In genomic region chr9:92706218-92706940, GRCh38 we compare ENCODE assay signal across 8 cellular contexts. TPM values are rescaled to one million over a fixed set of nuclear protein-coding genes. Genes with fewer than 3 reads are reported as not detected.
A peak's percentile ranks its signal among the peaks of the same experiment; 100 is the strongest.
DNase-seq lines count a peak whose midpoint lies in the region; ATAC-seq and TF ChIP-seq lines count a peak whose summit lies in the region.

No MANE protein-coding gene starts in this region.

- peaks cover 0 to 1% (median 0%) of the 10 kb centered on the region in 7 donors for H3K9me3 Mint-ChIP-seq in CD4-positive, CD25-positive, alpha-beta regulatory T cell
- H3K9me3 Mint-ChIP-seq in chondrocyte (ENCODE audit: low read depth): no peaks in the 10 kb centered on the region
- no peaks in the 10 kb centered on the region for H3K9me3 Mint-ChIP-seq in naive thymus-derived CD8-positive, alpha-beta T cell

- H3K27ac ChIP-seq in CD4-positive, CD25-positive, alpha-beta regulatory T cell (ENCODE audit: insufficient read depth, low read length, poor library complexity, severe bottlenecking): no peak overlapping the region

- peak; percentile 60 to 69 for ATAC-seq in CD4-positive, CD25-positive, alpha-beta regulatory T cell (ENCODE audit: low read depth in 2 of 2)
- ATAC-seq in GM21723 (IDR thresholded peaks at IDR 0.05; ENCODE audit: unreplicated experiment): peak; percentile 54
- ATAC-seq in naive thymus-derived CD8-positive, alpha-beta T cell: peak; percentile 52 to 59
- ATAC-seq in GM21360 (IDR thresholded peaks at IDR 0.05; ENCODE audit: unreplicated experiment): no peak

- peaks cover 10% of the 10 kb centered on the region for H3K36me3 ChIP-seq in CD4-positive, CD25-positive, alpha-beta regulatory T cell (ENCODE audit: control insufficient read depth, insufficient read depth, low read length)

- H3K27me3 ChIP-seq in CD4-positive, CD25-positive, alpha-beta regulatory T cell (ENCODE audit: control insufficient read depth, insufficient read depth, low read length): no peaks in the 10 kb centered on the region

- no peak overlapping the region for H3K4me3 Mint-ChIP-seq in CD4-positive, CD25-positive, alpha-beta regulatory T cell
- H3K4me3 Mint-ChIP-seq in chondrocyte (ENCODE audit: unreplicated experiment): no peak overlapping the region
- H3K4me3 Mint-ChIP-seq in naive thymus-derived CD8-positive, alpha-beta T cell: no peak overlapping the region

- H3K4me1 ChIP-seq in CD4-positive, CD25-positive, alpha-beta regulatory T cell (ENCODE audit: control insufficient read depth, insufficient read depth, low read length, poor library complexity, severe bottlenecking): peaks cover 8% of the 10 kb centered on the region

- H3K27ac Mint-ChIP-seq in CD4-positive, CD25-positive, alpha-beta regulatory T cell: peak overlapping the region in 2 of 3 donors; percentile 59 to 64
- no peak overlapping the region for H3K27ac Mint-ChIP-seq in chondrocyte (ENCODE audit: unreplicated experiment)
- H3K27ac Mint-ChIP-seq in naive thymus-derived CD8-positive, alpha-beta T cell: peak overlapping the region in 2 of 10 donors; percentile 32 to 49

- no peaks in the 10 kb centered on the region for H3K27me3 Mint-ChIP-seq in CD4-positive, CD25-positive, alpha-beta regulatory T cell
- no peaks in the 10 kb centered on the region for H3K27me3 Mint-ChIP-seq in chondrocyte (ENCODE audit: low read depth)
- H3K27me3 Mint-ChIP-seq in naive thymus-derived CD8-positive, alpha-beta T cell: no peaks in the 10 kb centered on the region

- peaks cover 8% of the 10 kb centered on the region for H3K36me3 Mint-ChIP-seq in CD4-positive, CD25-positive, alpha-beta regulatory T cell
- H3K36me3 Mint-ChIP-seq in chondrocyte (ENCODE audit: low read depth): peaks cover 6% of the 10 kb centered on the region
- H3K36me3 Mint-ChIP-seq in naive thymus-derived CD8-positive, alpha-beta T cell: peaks cover 0 to 28% (median 12%) of the 10 kb centered on the region in 3 donors

- no peak overlapping the region for H3K4me3 ChIP-seq in CD4-positive, CD25-positive, alpha-beta regulatory T cell (ENCODE audit: low read depth, low read length)

- peaks cover 9 to 21% (median 19%) of the 10 kb centered on the region in 4 donors for H3K4me1 Mint-ChIP-seq in CD4-positive, CD25-positive, alpha-beta regulatory T cell
- H3K4me1 Mint-ChIP-seq in chondrocyte (ENCODE audit: low read depth): no peaks in the 10 kb centered on the region
- peaks cover 4 to 9% (median 6%) of the 10 kb centered on the region in 4 donors for H3K4me1 Mint-ChIP-seq in naive thymus-derived CD8-positive, alpha-beta T cell

- no peaks in the 10 kb centered on the region for H3K9me3 ChIP-seq in CD4-positive, CD25-positive, alpha-beta regulatory T cell (ENCODE audit: control insufficient read depth in 2 of 2, low read length in 2 of 2)

- TF ChIP-seq CTCF in chondrocyte (IDR thresholded peaks at IDR 0.05): peak; percentile 61

- POLR2A ChIA-PET in naive thymus-derived CD8-positive, alpha-beta T cell (lab: Charles Lee): no interaction called here

- peak; percentile 18 to 65 (median 36) for DNase-seq in CD4-positive, CD25-positive, alpha-beta regulatory T cell
- DNase-seq in OCI-M1 (lab: John Stamatoyannopoulos, UW) (peak; percentile 46), chondrocyte (ENCODE audit: low spot score) (no peak), GM19240 (ENCODE audit: insufficient read length, low spot score) (no peak), NCI-H146 (lab: John Stamatoyannopoulos, UW) (no peak)
- DNase-seq in naive thymus-derived CD8-positive, alpha-beta T cell: peak in 2 of 10 donors; percentile 7 to 10

RNA-seq across cellular contexts. Expression of gene IPPK, which starts 36.4 kb away (rescaled TPM):
- 9.2 TPM for total RNA-seq in CD4-positive, CD25-positive, alpha-beta regulatory T cell
- polyA plus RNA-seq in CD4-positive, CD25-positive, alpha-beta regulatory T cell: 1 to 10 TPM; 3.8 to 5.9 (median 5.4) TPM
- total RNA-seq in chondrocyte: 8.7 to 9.3 TPM (median 8.9 TPM) in 3 replicates
- 1 to 10 TPM; 8.6 to 9.3 TPM for total RNA-seq in naive thymus-derived CD8-positive, alpha-beta T cell
- 1 to 10 TPM; 4.4 to 8.5 (median 5.1) TPM for polyA plus RNA-seq in naive thymus-derived CD8-positive, alpha-beta T cell

RNA-seq across cellular contexts. Expression of gene BICD2, which starts 58.3 kb away (rescaled TPM):
- total RNA-seq in CD4-positive, CD25-positive, alpha-beta regulatory T cell: 29.3 TPM
- polyA plus RNA-seq in CD4-positive, CD25-positive, alpha-beta regulatory T cell: 1 to 10 TPM; 5.6 to 9.8 (median 7.6) TPM
- total RNA-seq in chondrocyte: 41.4 to 46.4 TPM (median 41.9 TPM) in 3 replicates
- 10 to 100 TPM; 28.3 to 29.1 TPM for total RNA-seq in naive thymus-derived CD8-positive, alpha-beta T cell
- polyA plus RNA-seq in naive thymus-derived CD8-positive, alpha-beta T cell: 10 to 100 TPM in 2 of 3 donors, 1 to 10 TPM in 1; 5.9 to 20.1 (median 10.1) TPM

Comparison
In these comparisons a context has a peak if more than half of its experiments do, and no peak if none do; other contexts are left out.
1. DNase-seq: peak in CD4-positive, CD25-positive, alpha-beta regulatory T cell (3 of 3) and OCI-M1 (single experiment); none in chondrocyte (single experiment), GM19240 (single experiment) and NCI-H146 (single experiment).